8 cellular contexts compared by ENCODE assay signal in the genomic region with DNA sequence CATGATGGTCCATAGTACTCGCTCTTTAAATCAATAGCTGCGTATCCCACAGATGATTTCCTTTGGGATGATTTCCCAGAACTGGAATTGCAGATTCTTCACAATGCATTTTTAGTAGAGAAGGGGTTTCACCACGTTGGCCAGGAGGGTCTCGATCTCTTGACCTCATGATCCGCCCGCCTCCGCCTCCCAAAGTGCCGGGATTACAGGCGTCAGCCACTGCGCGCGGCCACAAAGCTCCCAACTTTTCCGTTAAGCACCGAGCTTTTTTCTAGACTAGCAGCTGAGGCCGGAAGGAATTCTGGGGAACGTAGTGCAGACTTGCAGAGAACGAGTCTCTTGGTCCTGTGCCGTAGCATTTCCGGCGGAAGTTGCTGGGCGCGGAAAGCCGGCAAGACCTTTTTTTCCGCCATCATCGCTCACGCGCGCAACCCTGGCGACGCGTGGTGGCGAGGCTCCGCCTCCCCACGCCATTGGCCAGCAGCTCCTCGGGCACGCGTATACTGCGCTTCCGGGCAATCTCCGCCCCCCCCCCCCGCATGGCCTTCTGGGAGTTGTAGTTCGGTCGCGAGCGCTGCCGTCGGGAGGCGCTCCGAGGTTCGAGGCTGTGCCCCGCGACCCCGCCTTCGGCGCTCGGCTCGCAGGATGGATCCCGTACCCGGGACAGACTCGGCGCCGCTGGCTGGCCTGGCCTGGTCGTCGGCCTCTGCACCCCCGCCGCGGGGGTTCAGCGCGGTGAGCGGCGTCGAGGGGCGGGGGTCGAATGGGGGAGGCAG. TPM values are rescaled to one million over a fixed set of nuclear protein-coding genes. Genes with fewer than 3 reads are reported as not detected.
DNase-seq lines count a peak whose midpoint lies in the region; ATAC-seq and TF ChIP-seq lines count a peak whose summit lies in the region.

Gene MVB12A (plus strand): TSS at position 557 of the 776 bp plus-strand sequence. CDS start 89 bp downstream, at position 646.

- no peaks in the 10 kb centered on the region for H4K20me1 ChIP-seq in OCI-LY7 (ENCODE audit: insufficient read depth, low read length)

- H3K4me1 Mint-ChIP-seq in Caco-2 (ENCODE audit: low read depth, unreplicated experiment) (peaks cover 12% of the 10 kb centered on the region), endothelial cell (ENCODE audit: unreplicated experiment) (peaks cover 26% of the 10 kb centered on the region), mesothelial cell of epicardium (peaks cover 27% of the 10 kb centered on the region)

- peak; percentile 95 to 97 for DNase-seq in Caco-2
- peak; percentile 96 for DNase-seq in HuH-7.5 (ENCODE audit: low spot score)
- peak; percentile 99 for DNase-seq in OCI-LY7 (ENCODE audit: low spot score)
- DNase-seq in activated T-cell treated with anti-CD3 and anti-CD28 coated beads for 1 hour (ENCODE audit: low read depth) = peak; percentile 91
- DNase-seq in endothelial cell (ENCODE audit: low spot score) = peak; percentile 97
- DNase-seq in mesothelial cell of epicardium (ENCODE audit: low spot score in 2 of 2, unreplicated experiment in 2 of 2) = peak; percentile 94 to 95
- DNase-seq in stimulated activated CD8-positive, alpha-beta memory T cell treated with anti-CD3 and anti-CD28 coated beads, Interleukin-15, amount 100 ng/mL, for 48 hours (ENCODE audit: low read depth in 2 of 2) = peak; percentile 95 to 96

- peak within 1 kb of the TSS; percentile 82 for H3K4me2 ChIP-seq in OCI-LY7 (ENCODE audit: low read length)

- H2AFZ ChIP-seq in OCI-LY7 (ENCODE audit: low read length) = peak within 1 kb of the TSS; percentile 70; the same call in 1 of the 2 replicates

- H3K9me3 ChIP-seq in Caco-2 = no peaks in the 10 kb centered on the region
- H3K9me3 ChIP-seq in OCI-LY7 (ENCODE audit: low read length) = no peaks in the 10 kb centered on the region

- peak within 1 kb of the TSS; percentile 68 for H3K27ac ChIP-seq in OCI-LY7 (ENCODE audit: low read depth, low read length, poor library complexity, severe bottlenecking)

- H3K27ac Mint-ChIP-seq in Caco-2 (ENCODE audit: unreplicated experiment) = peak within 1 kb of the TSS; percentile 89
- H3K27ac Mint-ChIP-seq in endothelial cell (ENCODE audit: unreplicated experiment) = peak within 1 kb of the TSS; percentile 90
- H3K27ac Mint-ChIP-seq in mesothelial cell of epicardium = peak within 1 kb of the TSS; percentile 97

- H3K9me2 ChIP-seq in OCI-LY7 (ENCODE audit: insufficient read depth, low read length) = no peaks in the 10 kb centered on the region

- peak; percentile 75 for ATAC-seq in GM21515 (IDR thresholded peaks at IDR 0.05; ENCODE audit: unreplicated experiment)

- H3K4me3 ChIP-seq in Caco-2 (ENCODE audit: low read depth, low read length) (peak within 1 kb of the TSS; percentile 85), OCI-LY7 (ENCODE audit: low read depth, low read length, poor library complexity, severe bottlenecking) (peak within 1 kb of the TSS; percentile 74)

- no peaks in the 10 kb centered on the region for H3K9me3 Mint-ChIP-seq in Caco-2 (ENCODE audit: unreplicated experiment)
- H3K9me3 Mint-ChIP-seq in endothelial cell (ENCODE audit: unreplicated experiment) = peaks cover 3% of the 10 kb centered on the region
- H3K9me3 Mint-ChIP-seq in mesothelial cell of epicardium = no peaks in the 10 kb centered on the region

- TF ChIP-seq CTCF in Caco-2 (IDR thresholded peaks at IDR 0.05; ENCODE audit: insufficient read depth in 1 of 2, low read depth in 1 of 2, low read length in 1 of 2, severe bottlenecking in 1 of 2, unreplicated experiment in 1 of 2) (no peak), OCI-LY7 (conservative IDR thresholded peaks at IDR 0.05; ENCODE audit: low read length) (no peak), endothelial cell (IDR thresholded peaks at IDR 0.05; ENCODE audit: unreplicated experiment) (no peak), mesothelial cell of epicardium (IDR thresholded peaks at IDR 0.05; ENCODE audit: unreplicated experiment) (no peak)

- H3K36me3 ChIP-seq in Caco-2 (ENCODE audit: control insufficient read depth, insufficient read depth, low read length) (no peaks in the 10 kb centered on the region), OCI-LY7 (ENCODE audit: insufficient read depth, low read length) (peaks cover 16% of the 10 kb centered on the region)

- CTCF ChIA-PET in Caco-2 (lab: Charles Lee) = interaction anchor here (0.6 to 1.4 kb wide), 8 partner anchors 10 to 347 kb away, joined by 3 to 6 read pairs (median 4); partner anchors contain the start of genes BST2 and DDA1
- CTCF ChIA-PET in OCI-LY7 (lab: Charles Lee; ENCODE audit: unreplicated experiment) = interaction anchor here (0.6 to 1.0 kb wide), 2 partner anchors 9 to 363 kb away, joined by 3 read pairs; no protein-coding TSS in a partner anchor

- intact Hi-C loops in Caco-2 (cut with micrococcal nuclease; ENCODE audit: unreplicated experiment) = no loop called here
- intact Hi-C loops in OCI-LY7 (cut with micrococcal nuclease; ENCODE audit: unreplicated experiment) = no loop called here

- H3K27me3 Mint-ChIP-seq in Caco-2 (ENCODE audit: insufficient read depth, unreplicated experiment) (no peaks in the 10 kb centered on the region), endothelial cell (ENCODE audit: unreplicated experiment) (peaks cover 11% of the 10 kb centered on the region), mesothelial cell of epicardium (ENCODE audit: low read depth) (no peaks in the 10 kb centered on the region)

- POLR2A ChIA-PET in Caco-2 (lab: Charles Lee) = interaction anchor here (0.5 to 1.5 kb wide), 7 partner anchors 11 to 873 kb away, joined by 3 to 15 read pairs (median 5); partner anchors contain the start of genes BST2, DDA1, JUND and RPL18A
- POLR2A ChIA-PET in OCI-LY7 (lab: Charles Lee) = interaction anchor here (0.7 to 2.1 kb wide), 5 partner anchors 14 to 129 kb away, joined by 3 to 13 read pairs (median 4); partner anchors contain the start of gene BST2

- no peaks in the 10 kb centered on the region for H3K27me3 ChIP-seq in Caco-2 (replicated peaks; ENCODE audit: control insufficient read depth, insufficient read depth, low read length)

- H3K36me3 Mint-ChIP-seq in Caco-2 (ENCODE audit: insufficient read depth, unreplicated experiment) = peaks cover 14% of the 10 kb centered on the region
- H3K36me3 Mint-ChIP-seq in endothelial cell (ENCODE audit: low read depth, unreplicated experiment) = peaks cover 8% of the 10 kb centered on the region
- peaks cover 3% of the 10 kb centered on the region for H3K36me3 Mint-ChIP-seq in mesothelial cell of epicardium

- H3K79me2 ChIP-seq in OCI-LY7 (ENCODE audit: insufficient read depth, low read depth, low read length) = peaks cover 6% of the 10 kb centered on the region; the same call in 1 of the 2 replicates

- peak within 1 kb of the TSS; percentile 85 for H3K4me3 Mint-ChIP-seq in Caco-2 (ENCODE audit: unreplicated experiment)
- H3K4me3 Mint-ChIP-seq in endothelial cell (ENCODE audit: unreplicated experiment) = peak within 1 kb of the TSS; percentile 93
- peak within 1 kb of the TSS; percentile 84 for H3K4me3 Mint-ChIP-seq in mesothelial cell of epicardium

- BruUV-seq in Caco-2 (replicated peaks; lab: Mats Ljungman, UMichigan) (no TSS peak), OCI-LY7 (replicated peaks; lab: Mats Ljungman, UMichigan) (no TSS peak)

- H3K4me1 ChIP-seq in Caco-2 (peaks cover 8% of the 10 kb centered on the region; the same call in 1 of the 2 replicates), OCI-LY7 (ENCODE audit: insufficient read depth, low read length, poor library complexity, severe bottlenecking) (peaks cover 26% of the 10 kb centered on the region)

RNA-seq across cellular contexts. Expression of gene MVB12A, which starts in this region (rescaled TPM):
- total RNA-seq in Caco-2 (2022) (36.7 and 37.6 TPM in 2 replicates), OCI-LY7 (2022) (55.5 and 65.1 TPM in 2 replicates), endothelial cell (ENCODE audit: unreplicated experiment) (107 TPM), mesothelial cell of epicardium (53.5 to 57.2 TPM (median 54.5 TPM) in 3 replicates)
- 47.4 and 57.3 TPM in 2 replicates for total RNA-seq in OCI-LY7 (2014; rRNA removed; shearing (Covaris generic))

Comparison
In these comparisons a context has a peak if more than half of its experiments do, and no peak if none do; other contexts are left out.
1. Peak in every context shown above with its lines: DNase-seq, ATAC-seq, H3K4me3 ChIP-seq and H3K27ac ChIP-seq.